ENCODE assay signal across 9 cellular contexts in genomic region chr19:7792701-7793100, GRCh38. TPM values are rescaled to one million over a fixed set of nuclear protein-coding genes. Genes with fewer than 3 reads are reported as not detected.
"Had no signal": no experiment of that assay in that cellular context is flagged by ENCODE, and none has a peak within 500 bp of the region (broad histone marks: within the 10 kb centered on the region; RNA-seq: fewer than 3 reads in every experiment).

No MANE protein-coding gene starts in this region.

RNA-seq across cellular contexts. Expression of gene CLEC4M, which starts 29.7 kb away (rescaled TPM):
- total RNA-seq: heart right ventricle; mammary epithelial cell; mucosa of descending colon; myocyte; naive thymus-derived CD4-positive, alpha-beta T cell; natural killer cell treated with Interleukin-12 subunit alpha and Interleukin-12 subunit beta and Interleukin-15 and Interleukin-18, amount 100 ng/mL, for 72 hours; psoas muscle; temporal lobe had no signal
- polyA plus RNA-seq: heart right ventricle, keratinocyte, mammary epithelial cell, psoas muscle had no signal

RNA-seq across cellular contexts. Expression of gene CD209, which starts 45.4 kb away (rescaled TPM):
- total RNA-seq: mammary epithelial cell; myocyte; natural killer cell treated with Interleukin-12 subunit alpha and Interleukin-12 subunit beta and Interleukin-15 and Interleukin-18, amount 100 ng/mL, for 72 hours had no signal
- polyA plus RNA-seq: keratinocyte; mammary epithelial cell; naive thymus-derived CD4-positive, alpha-beta T cell had no signal
